33 cellular contexts compared by ENCODE assay signal in the genomic region with DNA sequence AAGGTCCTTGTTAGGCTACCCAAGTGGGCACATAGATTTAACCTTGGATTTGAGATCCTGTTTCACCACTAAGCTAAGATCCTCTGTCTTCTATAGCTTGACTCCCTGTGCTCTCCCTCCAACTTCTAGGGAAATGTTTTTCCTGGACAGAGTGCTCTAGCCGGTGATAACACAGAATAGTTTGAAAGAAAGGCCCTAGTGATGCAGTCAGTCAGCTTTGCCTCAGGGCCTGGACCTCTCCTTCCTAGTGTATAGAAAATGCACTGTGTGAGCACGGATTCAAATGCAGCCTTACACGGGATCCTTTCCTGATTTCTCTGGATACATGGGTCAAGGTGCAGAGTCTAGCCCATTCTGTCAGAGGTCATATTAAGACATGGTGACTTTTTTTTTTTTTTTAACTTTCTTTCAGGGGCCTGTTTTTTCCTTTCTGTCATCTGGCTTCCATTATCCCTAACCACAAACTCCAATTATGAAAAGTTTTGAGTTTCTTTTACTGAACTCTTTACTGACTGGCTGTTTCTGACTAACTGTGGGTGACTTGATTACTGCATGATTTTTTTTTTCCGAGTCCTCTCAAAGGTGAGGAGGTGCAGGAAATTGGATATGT.
DNase-seq lines count a peak whose midpoint lies in the region; ATAC-seq and TF ChIP-seq lines count a peak whose summit lies in the region.
"Had no signal": no experiment of that assay in that cellular context is flagged by ENCODE, and none has a peak within 500 bp of the region (broad histone marks: within the 10 kb centered on the region; RNA-seq: fewer than 3 reads in every experiment).

No MANE protein-coding gene starts in this region.

- H3K4me3 Mint-ChIP-seq in type B pancreatic cell (peak overlapping the region; percentile 17), CD14-positive monocyte (no peak overlapping the region)
- H3K4me3 Mint-ChIP-seq: activated CD4-positive, alpha-beta memory T cell treated with anti-CD3 and anti-CD28 coated beads for 36 hours; activated naive CD8-positive, alpha-beta T cell treated with anti-CD3 and anti-CD28 coated beads, Interleukin-2, amount 50 U/mL, for 24 hours had no signal

- intact Hi-C loops in CD14-positive monocyte (cut with micrococcal nuclease): no loop called here

- peaks cover 26% of the 10 kb centered on the region for H3K4me1 Mint-ChIP-seq in type B pancreatic cell (ENCODE audit: unreplicated experiment)
- H3K4me1 Mint-ChIP-seq in CD14-positive monocyte: no peaks in the 10 kb centered on the region
- H3K4me1 Mint-ChIP-seq: activated naive CD8-positive, alpha-beta T cell treated with anti-CD3 and anti-CD28 coated beads, Interleukin-2, amount 50 U/mL, for 24 hours had no signal

- ATAC-seq in HG03135 (IDR thresholded peaks at IDR 0.05; ENCODE audit: unreplicated experiment): no peak
- ATAC-seq in GM19023 (IDR thresholded peaks at IDR 0.05; ENCODE audit: unreplicated experiment): no peak
- ATAC-seq: activated naive CD8-positive, alpha-beta T cell treated with anti-CD3 and anti-CD28 coated beads, Interleukin-2, amount 50 U/mL, for 24 hours; PC-3; right cardiac atrium; Right ventricle myocardium inferior had no signal

- no peaks in the 10 kb centered on the region for H3K9me3 Mint-ChIP-seq in type B pancreatic cell
- H3K9me3 Mint-ChIP-seq in CD14-positive monocyte: peaks cover 0 to 9% (median 0%) of the 10 kb centered on the region in 7 donors

- no peaks in the 10 kb centered on the region for H3K36me3 Mint-ChIP-seq in type B pancreatic cell
- H3K36me3 Mint-ChIP-seq in CD14-positive monocyte: no peaks in the 10 kb centered on the region
- H3K36me3 Mint-ChIP-seq: activated CD4-positive, alpha-beta memory T cell treated with anti-CD3 and anti-CD28 coated beads for 36 hours had no signal

- DNase-seq in H4 (ENCODE audit: low spot score) (peak; percentile 55), amniotic stem cell (lab: John Stamatoyannopoulos, UW) (peak; percentile 38), foreskin melanocyte (peak; percentile 63), type B pancreatic cell (ENCODE audit: extremely low spot score, unreplicated experiment) (no peak), CD14-positive monocyte (ENCODE audit: low spot score) (no peak)
- DNase-seq: activated CD4-positive, alpha-beta memory T cell treated with anti-CD3 and anti-CD28 coated beads for 36 hours; activated CD4-positive, alpha-beta T cell treated with anti-CD3 and anti-CD28 coated beads for 1 hour; activated naive CD4-positive, alpha-beta T cell; activated naive CD8-positive, alpha-beta T cell treated with anti-CD3 and anti-CD28 coated beads, Interleukin-2, amount 50 U/mL, for 24 hours; brain microvascular endothelial cell; C1 segment of cervical spinal cord; cerebellar nuclear complex; COR-L47; DMS53; dorsolateral prefrontal cortex; GDM1; left ventricle myocardium inferior; mesenchymal stem cell; NCI-H1436; NCI-H2081 treated with DMSO at 0.1 percent for 48 hours; NCI-H226; NCI-H69; PC-3; posterior cingulate gyrus; right cardiac atrium; spleen; stimulated activated CD4-positive, alpha-beta T cell treated with anti-CD3 and anti-CD28 coated beads, Interleukin-2, amount 100 ng/mL, for 48 hours; stomach; SW 1271; thyroid gland had no signal

- H3K27me3 Mint-ChIP-seq in type B pancreatic cell: no peaks in the 10 kb centered on the region
- H3K27me3 Mint-ChIP-seq in CD14-positive monocyte (ENCODE audit: low read depth in 3 of 3): peaks cover 0 to 2% (median 0%) of the 10 kb centered on the region in 3 donors
- H3K27me3 Mint-ChIP-seq: activated CD4-positive, alpha-beta memory T cell treated with anti-CD3 and anti-CD28 coated beads for 36 hours; activated naive CD8-positive, alpha-beta T cell treated with anti-CD3 and anti-CD28 coated beads, Interleukin-2, amount 50 U/mL, for 24 hours had no signal

- TF ChIP-seq CTCF in type B pancreatic cell (conservative IDR thresholded peaks at IDR 0.05): no peak
- no peak for TF ChIP-seq CTCF in CD14-positive monocyte (IDR thresholded peaks at IDR 0.05)

- H3K27ac Mint-ChIP-seq in type B pancreatic cell (no peak overlapping the region), CD14-positive monocyte (no peak overlapping the region)
- H3K27ac Mint-ChIP-seq: activated CD4-positive, alpha-beta memory T cell treated with anti-CD3 and anti-CD28 coated beads for 36 hours; activated naive CD8-positive, alpha-beta T cell treated with anti-CD3 and anti-CD28 coated beads, Interleukin-2, amount 50 U/mL, for 24 hours had no signal

Comparison
In these comparisons a context has a peak if more than half of its experiments do, and no peak if none do; other contexts are left out.
1. DNase-seq: peak in H4 (single experiment), amniotic stem cell (single experiment) and foreskin melanocyte (single experiment); none in type B pancreatic cell (single experiment) and CD14-positive monocyte (single experiment).